ENCODE assay signal across 19 cellular contexts in the genomic region with DNA sequence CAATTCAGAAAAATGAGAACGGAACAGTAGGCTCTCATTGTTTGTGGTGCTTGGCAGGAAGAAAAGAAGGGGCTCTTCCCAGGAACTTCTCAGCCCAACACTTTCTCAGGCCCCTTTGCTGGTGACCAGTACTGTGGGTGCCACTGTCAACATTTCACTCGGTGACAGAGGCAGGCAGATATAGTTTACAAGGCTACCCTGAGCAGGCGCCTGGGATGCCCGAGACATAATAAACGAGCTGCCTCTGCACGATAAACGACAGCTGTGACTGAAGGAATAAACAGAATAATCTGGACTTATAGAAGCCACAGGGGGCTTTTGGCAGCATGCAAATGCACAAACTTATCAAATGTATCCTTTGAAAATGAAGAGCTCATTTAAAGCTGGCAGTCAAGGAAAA.
DNase-seq lines count a peak whose midpoint lies in the region; ATAC-seq and TF ChIP-seq lines count a peak whose summit lies in the region.
"Had no signal": no experiment of that assay in that cellular context is flagged by ENCODE, and none has a peak within 500 bp of the region (broad histone marks: within the 10 kb centered on the region; RNA-seq: fewer than 3 reads in every experiment).

No MANE protein-coding gene starts in this region.

- BruUV-seq in A673 (replicated peaks; lab: Mats Ljungman, UMichigan) = no TSS peak

- H3K4me1 ChIP-seq in A673 (ENCODE audit: insufficient read depth, low read length, poor library complexity, severe bottlenecking) (peaks cover 14% of the 10 kb centered on the region), ovary (ENCODE audit: insufficient read depth) (no peaks in the 10 kb centered on the region)
- H3K4me1 ChIP-seq: BE2C had no signal

- H3K36me3 ChIP-seq in A673 (ENCODE audit: insufficient read depth, low read length, poor library complexity, severe bottlenecking) (no peaks in the 10 kb centered on the region), ovary (no peaks in the 10 kb centered on the region)
- H3K36me3 ChIP-seq: BE2C had no signal

- H3K27me3 ChIP-seq in A673 (replicated peaks; ENCODE audit: insufficient read depth, low read depth, low read length, poor library complexity) (no peaks in the 10 kb centered on the region), ovary (no peaks in the 10 kb centered on the region)
- H3K27me3 ChIP-seq: BE2C had no signal

- H3K9me3 ChIP-seq in A673 (ENCODE audit: low read depth, low read length, poor library complexity, severe bottlenecking) (peaks cover 4% of the 10 kb centered on the region), ovary (no peaks in the 10 kb centered on the region)
- H3K9me3 ChIP-seq: BE2C, SK-N-SH had no signal

- H3K4me3 Mint-ChIP-seq in endothelial cell (ENCODE audit: unreplicated experiment) = no peak overlapping the region
- H3K4me3 Mint-ChIP-seq in glutamatergic neuron (ENCODE audit: unreplicated experiment) = no peak overlapping the region
- H3K4me3 Mint-ChIP-seq: CD4-positive, alpha-beta memory T cell; HFFc6 had no signal

- no peak for TF ChIP-seq POLR2A in ovary (IDR thresholded peaks at IDR 0.05)

- H3K27ac Mint-ChIP-seq in endothelial cell (ENCODE audit: unreplicated experiment) = peak overlapping the region; percentile 58
- no peak overlapping the region for H3K27ac Mint-ChIP-seq in glutamatergic neuron (ENCODE audit: unreplicated experiment)
- H3K27ac Mint-ChIP-seq: CD4-positive, alpha-beta memory T cell; HFFc6 had no signal

- no peak for TF ChIP-seq EP300 in ovary (IDR thresholded peaks at IDR 0.05)

- H3K9me3 Mint-ChIP-seq in endothelial cell (ENCODE audit: unreplicated experiment) (peaks cover 7% of the 10 kb centered on the region), glutamatergic neuron (ENCODE audit: unreplicated experiment) (peaks cover 14% of the 10 kb centered on the region)

- intact Hi-C loops in A673 (cut with micrococcal nuclease; ENCODE audit: unreplicated experiment) (no loop called here), ovary (cut with DNase I) (no loop called here)

- H3K27ac ChIP-seq in A673 (ENCODE audit: low read depth, low read length, poor library complexity, severe bottlenecking) (peak overlapping the region; percentile 28), ovary (no peak overlapping the region)
- H3K27ac ChIP-seq: KMS-11 had no signal

- POLR2A ChIA-PET in A673 (lab: Charles Lee; ENCODE audit: low non-redundant PET) = no interaction called here

- peak; percentile 84 for DNase-seq in A673 (ENCODE audit: low spot score)
- peak; percentile 58 for DNase-seq in DMS153 treated with DMSO at 0.1 percent for 48 hours (lab: John Stamatoyannopoulos, UW; ENCODE audit: unreplicated experiment)
- peak; percentile 46 for DNase-seq in NCI-H82 treated with DMSO at 0.1 percent for 48 hours (lab: John Stamatoyannopoulos, UW; ENCODE audit: unreplicated experiment)
- DNase-seq in endothelial cell (ENCODE audit: low spot score) = no peak
- DNase-seq in ovary = no peak
- DNase-seq in glutamatergic neuron = no peak
- no peak for DNase-seq in activated CD4-positive, alpha-beta T cell treated with anti-CD3 and anti-CD28 coated beads, Interleukin-2, amount 50 U/mL, for 1 hour
- DNase-seq: BE2C; Calu3; CD4-positive, alpha-beta memory T cell; DMS79; H7; HFFc6; MV-4-11; NCI-H446 treated with DMSO at 0.1 percent for 48 hours; SK-N-SH had no signal

- peaks cover 5% of the 10 kb centered on the region for H3K36me3 Mint-ChIP-seq in endothelial cell (ENCODE audit: low read depth, unreplicated experiment)
- no peaks in the 10 kb centered on the region for H3K36me3 Mint-ChIP-seq in glutamatergic neuron (ENCODE audit: unreplicated experiment)
- H3K36me3 Mint-ChIP-seq: CD4-positive, alpha-beta memory T cell had no signal

- TF ChIP-seq CTCF in A673 (conservative IDR thresholded peaks at IDR 0.05; ENCODE audit: low read depth, low read length) (no peak), endothelial cell (IDR thresholded peaks at IDR 0.05; ENCODE audit: unreplicated experiment) (no peak), ovary (IDR thresholded peaks at IDR 0.05) (no peak), glutamatergic neuron (IDR thresholded peaks at IDR 0.05; ENCODE audit: partially characterized antibody, unreplicated experiment) (no peak)

- H3K27me3 Mint-ChIP-seq in endothelial cell (ENCODE audit: unreplicated experiment) (no peaks in the 10 kb centered on the region), glutamatergic neuron (ENCODE audit: unreplicated experiment) (peaks cover 3% of the 10 kb centered on the region)

- peaks cover 17% of the 10 kb centered on the region for H3K4me1 Mint-ChIP-seq in endothelial cell (ENCODE audit: unreplicated experiment)
- H3K4me1 Mint-ChIP-seq in glutamatergic neuron (ENCODE audit: low read depth, unreplicated experiment) = peaks cover 3% of the 10 kb centered on the region
- H3K4me1 Mint-ChIP-seq: CD4-positive, alpha-beta memory T cell had no signal

- ATAC-seq in GM18861 (IDR thresholded peaks at IDR 0.05; ENCODE audit: unreplicated experiment) = no peak
- ATAC-seq: Panc1 had no signal

- CTCF ChIA-PET in A673 (lab: Charles Lee) = no interaction called here

- WGBS in ovary, 3 donors = 37 to 41% (median 38%) methylated on average over 7 of the region's 7 CpGs

- H3K4me3 ChIP-seq in A673 (ENCODE audit: low read depth, low read length, poor library complexity, severe bottlenecking) (peak overlapping the region; percentile 7), ovary (no peak overlapping the region)

Comparison
In these comparisons a context has a peak if more than half of its experiments do, and no peak if none do; other contexts are left out.
1. DNase-seq: peak in A673 (single experiment), DMS153 treated with DMSO at 0.1 percent for 48 hours (single experiment) and NCI-H82 treated with DMSO at 0.1 percent for 48 hours (single experiment); none in endothelial cell (single experiment), ovary (0 of 5), glutamatergic neuron (single experiment) and activated CD4-positive, alpha-beta T cell treated with anti-CD3 and anti-CD28 coated beads, Interleukin-2, amount 50 U/mL, for 1 hour (single experiment).